In the genomic region with DNA sequence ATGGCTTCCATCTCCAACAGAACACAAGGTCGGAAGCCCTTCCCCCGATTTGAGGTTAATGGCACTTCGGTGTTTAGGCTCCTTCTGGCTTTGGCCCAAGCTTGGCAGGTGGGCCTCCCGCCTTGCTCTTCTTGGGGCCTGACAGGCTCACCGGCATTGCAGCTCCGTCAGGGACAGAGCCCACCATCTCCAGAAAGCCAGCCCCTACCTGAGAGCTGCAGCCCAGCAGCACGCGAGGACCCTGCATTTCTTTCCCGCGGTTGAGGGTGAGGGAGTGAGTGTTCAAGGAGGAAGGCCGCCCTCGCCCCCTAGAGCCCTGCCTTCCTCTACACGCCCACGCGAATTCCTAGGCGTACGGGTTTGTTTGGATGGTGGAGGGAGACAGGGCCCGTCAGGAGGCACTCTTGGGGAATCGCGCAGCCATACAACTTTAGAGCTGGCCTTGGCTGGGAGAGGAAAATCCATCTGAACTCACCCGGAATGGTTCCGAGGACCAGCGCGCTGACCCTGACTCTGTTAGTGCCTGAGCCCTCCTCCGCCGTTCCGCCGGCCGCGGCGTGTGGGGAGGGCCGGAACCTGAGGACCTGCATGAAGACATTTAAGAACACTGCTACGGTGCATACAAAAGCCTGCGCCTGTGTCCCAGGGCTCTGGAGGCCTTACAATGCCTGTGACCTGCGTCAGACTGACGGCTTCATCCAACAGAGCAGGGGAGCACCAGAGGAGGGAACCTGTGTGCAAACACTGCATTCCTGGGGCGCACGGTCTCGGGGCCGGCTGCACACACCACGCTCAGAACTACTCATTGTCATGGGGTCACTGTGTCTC, we compare ENCODE assay signal across 12 cellular contexts.
DNase-seq lines count a peak whose midpoint lies in the region; ATAC-seq, FAIRE-seq and TF ChIP-seq lines count a peak whose summit lies in the region.
"Had no signal": no experiment of that assay in that cellular context is flagged by ENCODE, and none has a peak within 500 bp of the region (broad histone marks: within the 10 kb centered on the region; RNA-seq: fewer than 3 reads in every experiment).

No MANE protein-coding gene starts in this region.

- 68% methylated on average over 40 of the region's 41 CpGs for WGBS in hepatocyte (ENCODE audit: low lambda C conversion rate, missing lambda C conversion rate)

- H3K27ac Mint-ChIP-seq in CD8-positive, alpha-beta memory T cell = no peak overlapping the region
- H3K27ac Mint-ChIP-seq: activated B cell treated with CpG ODN at 0.5 μM for 24 hours, HFFc6 had no signal

- H3K36me3 Mint-ChIP-seq in CD8-positive, alpha-beta memory T cell = no peaks in the 10 kb centered on the region

- H3K9me3 Mint-ChIP-seq in CD8-positive, alpha-beta memory T cell = no peaks in the 10 kb centered on the region
- H3K9me3 Mint-ChIP-seq: activated B cell treated with CpG ODN at 0.5 μM for 24 hours, HFFc6 had no signal

- peaks cover 6 to 19% of the 10 kb centered on the region in 2 donors for H3K27me3 Mint-ChIP-seq in CD8-positive, alpha-beta memory T cell

- H4K20me1 ChIP-seq in hepatocyte (ENCODE audit: insufficient read depth, poor library complexity, severe bottlenecking) = no peaks in the 10 kb centered on the region

- H3K9ac ChIP-seq in parathyroid adenoma = no peak overlapping the region

- H3K36me3 ChIP-seq in CD8-positive, alpha-beta memory T cell (ENCODE audit: insufficient read depth, low read length) = no peaks in the 10 kb centered on the region
- H3K36me3 ChIP-seq in Peyer's patch (no peaks in the 10 kb centered on the region), hepatocyte (replicated peaks; ENCODE audit: insufficient read depth, low read depth) (no peaks in the 10 kb centered on the region), parathyroid adenoma (ENCODE audit: control insufficient read depth, insufficient read depth, low read length) (no peaks in the 10 kb centered on the region)
- H3K36me3 ChIP-seq: adrenal gland had no signal

- POLR2A ChIA-PET in CD8-positive, alpha-beta memory T cell (lab: Charles Lee) = no interaction called here

- H3K9me3 ChIP-seq in CD8-positive, alpha-beta memory T cell (ENCODE audit: low read length) = no peaks in the 10 kb centered on the region
- H3K9me3 ChIP-seq in Peyer's patch = no peaks in the 10 kb centered on the region
- no peaks in the 10 kb centered on the region for H3K9me3 ChIP-seq in hepatocyte (ENCODE audit: low read depth)
- no peaks in the 10 kb centered on the region for H3K9me3 ChIP-seq in parathyroid adenoma (ENCODE audit: control insufficient read depth, low read length)
- H3K9me3 ChIP-seq: adrenal gland had no signal

- peak overlapping the region in 5 of 7 donors; percentile 5 to 78 (median 68) for H3K4me3 Mint-ChIP-seq in CD8-positive, alpha-beta memory T cell
- H3K4me3 Mint-ChIP-seq: activated B cell treated with CpG ODN at 0.5 μM for 24 hours, HFFc6 had no signal

- TF ChIP-seq CTCF in Peyer's patch (IDR thresholded peaks at IDR 0.05) = no peak
- TF ChIP-seq CTCF in hepatocyte (IDR thresholded peaks at IDR 0.05; ENCODE audit: poor library complexity) = no peak
- TF ChIP-seq CTCF in parathyroid adenoma (IDR thresholded peaks at IDR 0.05) = no peak

- no peak for TF ChIP-seq POLR2A in Peyer's patch (IDR thresholded peaks at IDR 0.05)

- no peak for FAIRE-seq in HTR-8/SVneo (lab: Jason Lieb, UNC)

- H3K27me3 ChIP-seq in CD8-positive, alpha-beta memory T cell (ENCODE audit: insufficient read depth, low read length, poor library complexity, severe bottlenecking) = no peaks in the 10 kb centered on the region
- H3K27me3 ChIP-seq in Peyer's patch (no peaks in the 10 kb centered on the region), hepatocyte (no peaks in the 10 kb centered on the region), parathyroid adenoma (ENCODE audit: control insufficient read depth, insufficient read depth, low read length) (no peaks in the 10 kb centered on the region)
- H3K27me3 ChIP-seq: adrenal gland had no signal

- no peaks in the 10 kb centered on the region for H3K9me2 ChIP-seq in hepatocyte (replicated peaks; ENCODE audit: insufficient read depth)

- H3K79me2 ChIP-seq in hepatocyte (no peaks in the 10 kb centered on the region), parathyroid adenoma (no peaks in the 10 kb centered on the region)

- no peak for ATAC-seq in HG02973 (IDR thresholded peaks at IDR 0.05; ENCODE audit: unreplicated experiment)

- CTCF ChIA-PET in CD8-positive, alpha-beta memory T cell (lab: Charles Lee) = no interaction called here

- H3K4me1 Mint-ChIP-seq in CD8-positive, alpha-beta memory T cell = peaks cover 0 to 11% (median 1%) of the 10 kb centered on the region in 3 donors
- H3K4me1 Mint-ChIP-seq: activated B cell treated with CpG ODN at 0.5 μM for 24 hours had no signal

- DNase-seq in CD8-positive, alpha-beta memory T cell = no peak
- DNase-seq in Peyer's patch (peak in 2 of 3 donors; percentile 4 to 32), hepatocyte (ENCODE audit: low spot score) (no peak), occipital lobe (lab: John Stamatoyannopoulos, UW) (no peak), HPDE6-E6E7 (ENCODE audit: extremely low spot score) (no peak), HTR-8/SVneo (ENCODE audit: insufficient read length, low spot score) (no peak)
- DNase-seq: activated B cell treated with CpG ODN at 0.5 μM for 24 hours, COR-L47, HFFc6 had no signal

- H2AFZ ChIP-seq in hepatocyte = peak overlapping the region; percentile 35
- H2AFZ ChIP-seq in parathyroid adenoma = peak overlapping the region; percentile 60

- H3K27ac ChIP-seq in CD8-positive, alpha-beta memory T cell (ENCODE audit: low read depth, low read length) = no peak overlapping the region
- H3K27ac ChIP-seq in Peyer's patch (no peak overlapping the region), hepatocyte (no peak overlapping the region), parathyroid adenoma (no peak overlapping the region)
- H3K27ac ChIP-seq: adrenal gland had no signal

- H3K4me1 ChIP-seq in CD8-positive, alpha-beta memory T cell (ENCODE audit: insufficient read depth, low read length) = no peaks in the 10 kb centered on the region
- H3K4me1 ChIP-seq in Peyer's patch (no peaks in the 10 kb centered on the region), hepatocyte (ENCODE audit: insufficient read depth) (no peaks in the 10 kb centered on the region), parathyroid adenoma (no peaks in the 10 kb centered on the region)
- H3K4me1 ChIP-seq: adrenal gland had no signal

- no peak overlapping the region for H3K4me3 ChIP-seq in CD8-positive, alpha-beta memory T cell (ENCODE audit: low read length)
- H3K4me3 ChIP-seq in Peyer's patch (no peak overlapping the region), hepatocyte (no peak overlapping the region), parathyroid adenoma (ENCODE audit: low read depth, low read length) (no peak overlapping the region)

- H3K4me2 ChIP-seq in hepatocyte (peak overlapping the region; percentile 77), parathyroid adenoma (ENCODE audit: low read length) (no peak overlapping the region)

Comparison
In these comparisons a context has a peak if more than half of its experiments do, and no peak if none do; other contexts are left out.
1. DNase-seq: peak in Peyer's patch (2 of 3); none in CD8-positive, alpha-beta memory T cell (0 of 5), hepatocyte (single experiment), occipital lobe (single experiment), HPDE6-E6E7 (single experiment) and HTR-8/SVneo (single experiment).